Comparison of ENCODE assay signal across 25 cellular contexts in the genomic region with DNA sequence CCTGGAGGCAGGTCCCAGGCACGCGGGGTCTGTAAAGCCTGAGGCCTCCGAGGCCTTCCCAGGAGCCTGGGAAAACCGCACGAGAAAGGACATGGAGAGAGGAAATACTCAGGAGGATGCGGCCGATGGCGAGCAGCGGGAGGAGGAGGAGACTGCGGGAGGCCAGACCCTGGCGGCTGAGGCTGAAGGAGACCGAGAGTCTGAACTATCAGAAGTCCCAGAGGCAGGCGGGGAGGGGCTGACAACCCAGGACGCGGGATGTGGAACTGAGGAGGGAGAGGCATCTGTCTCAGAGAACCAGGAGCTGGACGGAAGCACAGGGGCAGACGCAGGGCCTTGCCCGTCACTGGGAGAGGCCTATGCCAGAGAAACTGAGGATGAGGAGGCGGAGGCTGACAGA. TPM values are rescaled to one million over a fixed set of nuclear protein-coding genes. Genes with fewer than 3 reads are reported as not detected.
A peak's percentile ranks its signal among the peaks of the same experiment; 100 is the strongest.
DNase-seq lines count a peak whose midpoint lies in the region; ATAC-seq and TF ChIP-seq lines count a peak whose summit lies in the region.
"Had no signal": no experiment of that assay in that cellular context is flagged by ENCODE, and none has a peak within 500 bp of the region (broad histone marks: within the 10 kb centered on the region; RNA-seq: fewer than 3 reads in every experiment).

No MANE protein-coding gene starts in this region.

- WGBS in psoas muscle, 3 donors, result 57 to 71% (median 68%) methylated on average over 19 of the region's 19 CpGs

- TF ChIP-seq CTCF in glutamatergic neuron (IDR thresholded peaks at IDR 0.05; ENCODE audit: partially characterized antibody, unreplicated experiment), result no peak
- no peak for TF ChIP-seq CTCF in psoas muscle (IDR thresholded peaks at IDR 0.05)

- peaks cover 63% of the 10 kb centered on the region for H3K4me1 Mint-ChIP-seq in activated naive CD4-positive, alpha-beta T cell treated with anti-CD3 and anti-CD28 coated beads, Interleukin-2, amount 10 ng/mL, durations not matched to agents 7 days and 5 days
- no peaks in the 10 kb centered on the region for H3K4me1 Mint-ChIP-seq in glutamatergic neuron (ENCODE audit: low read depth, unreplicated experiment)

- CTCF ChIA-PET in activated naive CD4-positive, alpha-beta T cell treated with anti-CD3 and anti-CD28 coated beads, Interleukin-2, amount 10 ng/mL, durations not matched to agents 7 days and 5 days (lab: Charles Lee), result interaction anchor here (1.3 kb wide), 1 partner anchor 8 kb away, joined by 3 read pairs; no protein-coding TSS in a partner anchor

- no peak for ATAC-seq in activated naive CD4-positive, alpha-beta T cell treated with anti-CD3 and anti-CD28 coated beads, Interleukin-2, amount 50 U/mL, for 72 hours
- ATAC-seq in psoas muscle (no peak), GM19397 (IDR thresholded peaks at IDR 0.05; ENCODE audit: unreplicated experiment) (no peak)
- ATAC-seq: foreskin keratinocyte, left cardiac atrium, SK-N-SH treated with all-trans-retinoic acid at 6 μM for 48 hours had no signal

- H3K36me3 ChIP-seq in psoas muscle (ENCODE audit: insufficient read depth in 1 of 2, low read depth in 1 of 2), result no peaks in the 10 kb centered on the region

- peak overlapping the region; percentile 100 for H3K27ac Mint-ChIP-seq in activated naive CD4-positive, alpha-beta T cell treated with anti-CD3 and anti-CD28 coated beads, Interleukin-2, amount 10 ng/mL, durations not matched to agents 7 days and 5 days
- no peak overlapping the region for H3K27ac Mint-ChIP-seq in activated naive CD4-positive, alpha-beta T cell treated with anti-CD3 and anti-CD28 coated beads, Interleukin-2, amount 50 U/mL, for 72 hours
- peak overlapping the region; percentile 12 for H3K27ac Mint-ChIP-seq in glutamatergic neuron (ENCODE audit: unreplicated experiment)

- no peaks in the 10 kb centered on the region for H3K4me1 ChIP-seq in psoas muscle

- H3K27me3 Mint-ChIP-seq in activated naive CD4-positive, alpha-beta T cell treated with anti-CD3 and anti-CD28 coated beads, Interleukin-2, amount 10 ng/mL, durations not matched to agents 7 days and 5 days, result peaks cover 3% of the 10 kb centered on the region
- H3K27me3 Mint-ChIP-seq in glutamatergic neuron (ENCODE audit: unreplicated experiment), result peaks cover 12% of the 10 kb centered on the region

- H3K36me3 Mint-ChIP-seq in activated naive CD4-positive, alpha-beta T cell treated with anti-CD3 and anti-CD28 coated beads, Interleukin-2, amount 10 ng/mL, durations not matched to agents 7 days and 5 days, result peaks cover 38% of the 10 kb centered on the region
- H3K36me3 Mint-ChIP-seq in activated naive CD4-positive, alpha-beta T cell treated with anti-CD3 and anti-CD28 coated beads, Interleukin-2, amount 50 U/mL, for 72 hours, result peaks cover 0 to 2% of the 10 kb centered on the region in 2 donors
- no peaks in the 10 kb centered on the region for H3K36me3 Mint-ChIP-seq in glutamatergic neuron (ENCODE audit: unreplicated experiment)

- no peak overlapping the region for H3K27ac ChIP-seq in psoas muscle
- H3K27ac ChIP-seq: epithelial cell of prostate, foreskin keratinocyte had no signal

- intact Hi-C loops in psoas muscle (cut with DNase I), result no loop called here

- H3K9me3 Mint-ChIP-seq in activated naive CD4-positive, alpha-beta T cell treated with anti-CD3 and anti-CD28 coated beads, Interleukin-2, amount 10 ng/mL, durations not matched to agents 7 days and 5 days, result no peaks in the 10 kb centered on the region
- no peaks in the 10 kb centered on the region for H3K9me3 Mint-ChIP-seq in activated naive CD4-positive, alpha-beta T cell treated with anti-CD3 and anti-CD28 coated beads, Interleukin-2, amount 50 U/mL, for 72 hours
- peaks cover 7% of the 10 kb centered on the region for H3K9me3 Mint-ChIP-seq in glutamatergic neuron (ENCODE audit: unreplicated experiment)

- no peaks in the 10 kb centered on the region for H3K9me3 ChIP-seq in psoas muscle

- peak overlapping the region; percentile 16 for H3K4me3 ChIP-seq in psoas muscle

- H3K27me3 ChIP-seq in psoas muscle (ENCODE audit: insufficient read depth in 3 of 3, low read length in 2 of 3), result no peaks in the 10 kb centered on the region
- H3K27me3 ChIP-seq: foreskin keratinocyte had no signal

- no peak for DNase-seq in activated naive CD4-positive, alpha-beta T cell treated with anti-CD3 and anti-CD28 coated beads, Interleukin-2, amount 10 ng/mL, durations not matched to agents 7 days and 5 days
- no peak for DNase-seq in activated naive CD4-positive, alpha-beta T cell treated with anti-CD3 and anti-CD28 coated beads, Interleukin-2, amount 50 U/mL, for 72 hours (ENCODE audit: low spot score in 2 of 2)
- peak; percentile 35 for DNase-seq in SK-N-DZ (ENCODE audit: low spot score)
- DNase-seq in glutamatergic neuron, result no peak
- DNase-seq in psoas muscle, result peak in 1 of 2 donors; percentile 63
- no peak for DNase-seq in stimulated activated CD4-positive, alpha-beta T cell treated with anti-CD3 and anti-CD28 coated beads, Interleukin-15, amount 100 ng/mL, for 24 hours
- DNase-seq in hypothalamus (lab: John Stamatoyannopoulos, UW), result no peak
- DNase-seq: activated CD4-positive, alpha-beta T cell treated with anti-CD3 and anti-CD28 coated beads, Interleukin-2, amount 50 U/mL, for 1 hour; COR-L47; foreskin keratinocyte; Karpas-422; left cardiac atrium; mesenchymal stem cell; NCI-H1092 treated with DMSO at 0.1 percent for 48 hours; NCI-H2081 treated with DMSO at 0.1 percent for 48 hours; NCI-H510A treated with DMSO at 0.1 percent for 48 hours had no signal

- no peak overlapping the region for H3K4me3 Mint-ChIP-seq in activated naive CD4-positive, alpha-beta T cell treated with anti-CD3 and anti-CD28 coated beads, Interleukin-2, amount 10 ng/mL, durations not matched to agents 7 days and 5 days
- H3K4me3 Mint-ChIP-seq in glutamatergic neuron (ENCODE audit: unreplicated experiment), result no peak overlapping the region

RNA-seq across cellular contexts. Expression of gene APOBR, which starts 2.4 kb away (rescaled TPM):
- 1 to 10 TPM in 1 of 2 donors, under 1 TPM in 1; 0.93 to 2.9 TPM for total RNA-seq in activated naive CD4-positive, alpha-beta T cell treated with anti-CD3 and anti-CD28 coated beads, Interleukin-2, amount 50 U/mL, for 72 hours
- polyA plus RNA-seq in SK-N-DZ (2014; cell fraction: cytosol; rRNA removed), result 0.41 TPM in 1 of 2 replicates, not detected in the other
- polyA plus RNA-seq in SK-N-DZ (2014; cell fraction: nucleus; rRNA removed), result 0.09 TPM in 1 of 2 replicates, not detected in the other
- total RNA-seq in glutamatergic neuron (ENCODE audit: unreplicated experiment) (not detected), psoas muscle (under 1 TPM; 0.34 to 0.59 (median 0.36) TPM)
- under 1 TPM; 0.14 to 0.47 (median 0.26) TPM for polyA plus RNA-seq in psoas muscle
- total RNA-seq: foreskin keratinocyte, HT-29, RPMI7951 had no signal
- polyA plus RNA-seq: AG04450, foreskin keratinocyte, neural cell had no signal

RNA-seq across cellular contexts. Expression of gene CLN3, which starts 5.0 kb away (rescaled TPM):
- total RNA-seq in activated naive CD4-positive, alpha-beta T cell treated with anti-CD3 and anti-CD28 coated beads, Interleukin-2, amount 50 U/mL, for 72 hours, result 10 to 100 TPM; 19.3 to 25.8 TPM
- 21.2 and 27.6 TPM in 2 replicates for polyA plus RNA-seq in SK-N-DZ (2014; cell fraction: cytosol; rRNA removed)
- 64.3 and 71.9 TPM in 2 replicates for polyA plus RNA-seq in SK-N-DZ (2014; cell fraction: nucleus; rRNA removed)
- 29.4 TPM for total RNA-seq in glutamatergic neuron (ENCODE audit: unreplicated experiment)
- 10 to 100 TPM; 10.8 to 15.3 (median 14.0) TPM for total RNA-seq in psoas muscle
- polyA plus RNA-seq in psoas muscle, result 10 to 100 TPM; 15.4 to 29.3 (median 18.3) TPM

RNA-seq across cellular contexts. Expression of gene IL27, which starts 9.8 kb away (rescaled TPM):
- not detected for total RNA-seq in activated naive CD4-positive, alpha-beta T cell treated with anti-CD3 and anti-CD28 coated beads, Interleukin-2, amount 50 U/mL, for 72 hours
- polyA plus RNA-seq in SK-N-DZ (2014; cell fraction: cytosol; rRNA removed), result not detected in 2 replicates
- polyA plus RNA-seq in SK-N-DZ (2014; cell fraction: nucleus; rRNA removed), result not detected in 2 replicates
- not detected for total RNA-seq in glutamatergic neuron (ENCODE audit: unreplicated experiment)
- not detected for total RNA-seq in psoas muscle
- under 1 TPM in 1 of 3 donors, not detected in 2; 0.10 TPM for polyA plus RNA-seq in psoas muscle
- total RNA-seq: Daoy, dermis microvascular lymphatic vessel endothelial cell, foreskin keratinocyte, HT-29, left cardiac atrium, RPMI7951 had no signal
- polyA plus RNA-seq: AG04450, foreskin keratinocyte, neural cell had no signal

RNA-seq across cellular contexts. Expression of gene NPIPB7, which starts 24.7 kb away (rescaled TPM):
- under 1 TPM in 1 of 2 donors, not detected in 1; 0.19 TPM for total RNA-seq in activated naive CD4-positive, alpha-beta T cell treated with anti-CD3 and anti-CD28 coated beads, Interleukin-2, amount 50 U/mL, for 72 hours
- polyA plus RNA-seq in SK-N-DZ (2014; cell fraction: cytosol; rRNA removed), result not detected in 2 replicates
- 0.25 TPM in 1 of 2 replicates, not detected in the other for polyA plus RNA-seq in SK-N-DZ (2014; cell fraction: nucleus; rRNA removed)
- total RNA-seq in glutamatergic neuron (ENCODE audit: unreplicated experiment) (not detected), psoas muscle (under 1 TPM in 1 of 4 donors, not detected in 3; 0.20 TPM)
- polyA plus RNA-seq in psoas muscle, result under 1 TPM in 1 of 3 donors, not detected in 2; 0.04 TPM
- total RNA-seq: Daoy, dermis microvascular lymphatic vessel endothelial cell, foreskin keratinocyte, HT-29, left cardiac atrium, RPMI7951 had no signal
- polyA plus RNA-seq: AG04450, foreskin keratinocyte had no signal

RNA-seq across cellular contexts. Expression of gene NUPR1, which starts 41.9 kb away (rescaled TPM):
- not detected for total RNA-seq in activated naive CD4-positive, alpha-beta T cell treated with anti-CD3 and anti-CD28 coated beads, Interleukin-2, amount 50 U/mL, for 72 hours
- polyA plus RNA-seq in SK-N-DZ (2014; cell fraction: cytosol; rRNA removed), result not detected in 2 replicates
- polyA plus RNA-seq in SK-N-DZ (2014; cell fraction: nucleus; rRNA removed), result not detected in 2 replicates
- total RNA-seq in glutamatergic neuron (ENCODE audit: unreplicated experiment) (not detected), psoas muscle (100 to 1,000 TPM in 1 of 4 donors, 10 to 100 TPM in 3; 23.7 to 139 (median 34.9) TPM)
- 100 to 1,000 TPM in 1 of 3 donors, 10 to 100 TPM in 2; 40.9 to 141 (median 63.2) TPM for polyA plus RNA-seq in psoas muscle
- polyA plus RNA-seq: neural cell had no signal

Comparison
In these comparisons a context has a peak if more than half of its experiments do, and no peak if none do; other contexts are left out.
1. H3K27ac Mint-ChIP-seq: peak in activated naive CD4-positive, alpha-beta T cell treated with anti-CD3 and anti-CD28 coated beads, Interleukin-2, amount 10 ng/mL, durations not matched to agents 7 days and 5 days (single experiment) and glutamatergic neuron (single experiment); none in activated naive CD4-positive, alpha-beta T cell treated with anti-CD3 and anti-CD28 coated beads, Interleukin-2, amount 50 U/mL, for 72 hours (0 of 2).